ENCODE assay signal across 1 cellular context in genomic region chr11:106329273-106330018, GRCh38.
TF ChIP-seq lines count a peak whose summit lies in the region.

No MANE protein-coding gene starts in this region.

TF ChIP-seq in SK-N-SH treated with all-trans-retinoic acid at 6 μM for 48 hours, 23 proteins besides CTCF, POLR2A, EP300 and RAD21 (continued from another document):
- TF ChIP-seq, protein P1, sequence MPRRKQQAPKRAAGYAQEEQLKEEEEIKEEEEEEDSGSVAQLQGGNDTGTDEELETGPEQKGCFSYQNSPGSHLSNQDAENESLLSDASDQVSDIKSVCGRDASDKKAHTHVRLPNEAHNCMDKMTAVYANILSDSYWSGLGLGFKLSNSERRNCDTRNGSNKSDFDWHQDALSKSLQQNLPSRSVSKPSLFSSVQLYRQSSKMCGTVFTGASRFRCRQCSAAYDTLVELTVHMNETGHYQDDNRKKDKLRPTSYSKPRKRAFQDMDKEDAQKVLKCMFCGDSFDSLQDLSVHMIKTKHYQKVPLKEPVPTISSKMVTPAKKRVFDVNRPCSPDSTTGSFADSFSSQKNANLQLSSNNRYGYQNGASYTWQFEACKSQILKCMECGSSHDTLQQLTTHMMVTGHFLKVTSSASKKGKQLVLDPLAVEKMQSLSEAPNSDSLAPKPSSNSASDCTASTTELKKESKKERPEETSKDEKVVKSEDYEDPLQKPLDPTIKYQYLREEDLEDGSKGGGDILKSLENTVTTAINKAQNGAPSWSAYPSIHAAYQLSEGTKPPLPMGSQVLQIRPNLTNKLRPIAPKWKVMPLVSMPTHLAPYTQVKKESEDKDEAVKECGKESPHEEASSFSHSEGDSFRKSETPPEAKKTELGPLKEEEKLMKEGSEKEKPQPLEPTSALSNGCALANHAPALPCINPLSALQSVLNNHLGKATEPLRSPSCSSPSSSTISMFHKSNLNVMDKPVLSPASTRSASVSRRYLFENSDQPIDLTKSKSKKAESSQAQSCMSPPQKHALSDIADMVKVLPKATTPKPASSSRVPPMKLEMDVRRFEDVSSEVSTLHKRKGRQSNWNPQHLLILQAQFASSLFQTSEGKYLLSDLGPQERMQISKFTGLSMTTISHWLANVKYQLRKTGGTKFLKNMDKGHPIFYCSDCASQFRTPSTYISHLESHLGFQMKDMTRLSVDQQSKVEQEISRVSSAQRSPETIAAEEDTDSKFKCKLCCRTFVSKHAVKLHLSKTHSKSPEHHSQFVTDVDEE (CRISPR knock-in tag; IDR thresholded peaks at IDR 0.05): no peak
- TF ChIP-seq ISL1 (CRISPR knock-in tag; IDR thresholded peaks at IDR 0.05) (no peak), ARNTL (CRISPR knock-in tag; IDR thresholded peaks at IDR 0.05; ENCODE audit: borderline replicate concordance, low read depth) (no peak)
TF ChIP-seq in SK-N-SH treated with all-trans-retinoic acid at 6 μM for 48 hours: peak in this region for 0.
